ENCODE assay signal across 27 cellular contexts in genomic region chr15:47355759-47356158, GRCh38.
"Had no signal": no experiment of that assay in that cellular context is flagged by ENCODE, and none has a peak within 500 bp of the region (broad histone marks: within the 10 kb centered on the region; RNA-seq: fewer than 3 reads in every experiment).

No MANE protein-coding gene starts in this region.

- H3K27ac ChIP-seq: brain microvascular endothelial cell, coronary artery, dorsolateral prefrontal cortex, gastroesophageal sphincter, heart left ventricle had no signal

- ATAC-seq: activated naive CD4-positive, alpha-beta T cell treated with anti-CD3 and anti-CD28 coated beads, Interleukin-2, amount 50 U/mL, for 72 hours; activated T-cell treated with anti-CD3 and anti-CD28 coated beads, Interleukin-2, amount 50 U/mL, for 72 hours; esophagus mucosa; gastroesophageal sphincter; heart left ventricle; WTC11 had no signal

- DNase-seq: activated CD4-positive, alpha-beta memory T cell treated with anti-CD3 and anti-CD28 coated beads, Interleukin-2, amount 10 ng/mL, durations not matched to agents 7 days and 5 days; activated CD4-positive, alpha-beta T cell treated with anti-CD3 and anti-CD28 coated beads for 1 hour; activated CD4-positive, alpha-beta T cell treated with anti-CD3 and anti-CD28 coated beads for 4 hours; activated CD4-positive, alpha-beta T cell treated with anti-CD3 and anti-CD28 coated beads, Interleukin-2, amount 10 ng/mL, durations not matched to agents 7 days and 5 days; activated CD4-positive, alpha-beta T cell treated with anti-CD3 and anti-CD28 coated beads, Interleukin-2, amount 50 U/mL, for 4 hours; activated CD8-positive, alpha-beta memory T cell treated with anti-CD3 and anti-CD28 coated beads, Interleukin-2, amount 50 U/mL, for 48 hours; activated gamma-delta T cell; activated naive CD4-positive, alpha-beta T cell; activated naive CD4-positive, alpha-beta T cell treated with anti-CD3 and anti-CD28 coated beads, Interleukin-2, amount 10 ng/mL, durations not matched to agents 7 days and 5 days; activated naive CD8-positive, alpha-beta T cell treated with anti-CD3 and anti-CD28 coated beads, Interleukin-2, amount 10 ng/mL, durations not matched to agents 7 days and 5 days; activated T-cell treated with anti-CD3 and anti-CD28 coated beads for 4 hours; activated T-cell treated with anti-CD3 and anti-CD28 coated beads, Interleukin-2, amount 50 U/mL, for 24 hours; activated T-cell treated with anti-CD3 and anti-CD28 coated beads, Interleukin-2, amount 50 U/mL, for 72 hours; amniotic stem cell; anterior cingulate cortex; brain microvascular endothelial cell; dorsolateral prefrontal cortex; effector memory CD4-positive, alpha-beta T cell; endodermal cell; foreskin melanocyte; heart left ventricle; T-helper 2 cell had no signal

- H3K9me3 ChIP-seq: gastroesophageal sphincter, heart left ventricle had no signal

- H3K4me1 ChIP-seq: gastroesophageal sphincter, heart left ventricle had no signal

- H3K36me3 ChIP-seq: brain microvascular endothelial cell, gastroesophageal sphincter, heart left ventricle had no signal

- H3K27me3 ChIP-seq: brain microvascular endothelial cell, dorsolateral prefrontal cortex, gastroesophageal sphincter, heart left ventricle had no signal

- H3K4me3 ChIP-seq: coronary artery, dorsolateral prefrontal cortex, gastroesophageal sphincter, heart left ventricle had no signal
